ENCODE assay signal across 7 cellular contexts in the genomic region with DNA sequence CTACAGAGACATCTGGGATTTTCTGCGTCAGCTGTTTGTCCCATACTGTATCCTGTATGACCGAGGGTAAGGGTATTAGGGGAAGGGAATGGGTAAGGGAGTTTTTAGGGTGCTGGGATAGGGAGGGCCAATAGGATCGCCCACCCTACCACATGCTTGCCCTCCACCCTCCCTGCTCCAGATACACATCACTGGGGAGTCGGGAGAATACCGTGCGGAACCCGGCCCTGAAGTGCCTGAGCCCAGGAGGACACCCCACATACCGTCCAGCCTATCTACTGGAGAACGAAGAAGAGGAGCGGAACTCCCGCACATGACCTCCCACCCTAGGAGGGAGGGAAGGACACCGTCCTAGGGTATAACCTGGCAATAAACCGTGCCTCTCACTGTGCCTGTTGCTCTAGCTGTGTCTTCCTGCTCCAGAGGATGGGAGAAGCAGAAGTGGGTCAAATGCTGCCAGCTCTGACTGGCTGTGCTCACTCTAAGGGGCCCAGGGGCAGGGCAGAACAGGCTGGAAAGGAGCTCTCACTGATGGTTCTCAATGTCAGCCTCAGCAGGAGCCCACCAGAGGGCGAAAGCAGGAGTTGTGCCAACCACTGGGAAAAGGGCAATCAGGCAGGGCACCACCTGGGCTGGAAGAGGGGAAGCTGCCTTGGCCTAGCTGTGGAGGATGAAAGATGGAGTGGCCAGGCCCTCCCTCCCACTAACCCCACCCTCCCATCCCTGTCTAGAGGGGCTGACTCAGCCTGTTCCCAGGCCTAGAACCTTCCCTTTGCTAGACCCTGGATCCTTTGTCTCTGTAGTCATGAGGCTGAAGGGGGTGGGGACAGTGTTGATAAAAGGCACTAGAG. TPM values are rescaled to one million over a fixed set of nuclear protein-coding genes. Genes with fewer than 3 reads are reported as not detected.
DNase-seq lines count a peak whose midpoint lies in the region; ATAC-seq and TF ChIP-seq lines count a peak whose summit lies in the region.
"Had no signal": no experiment of that assay in that cellular context is flagged by ENCODE, and none has a peak within 500 bp of the region (broad histone marks: within the 10 kb centered on the region; RNA-seq: fewer than 3 reads in every experiment).

No MANE protein-coding gene starts in this region.

- H3K4me3 ChIP-seq in GM23338 (no peak overlapping the region), Panc1 (ENCODE audit: low read depth in 2 of 2, low read length in 2 of 2) (no peak overlapping the region), left lung (no peak overlapping the region), lower leg skin (ENCODE audit: low read depth, poor library complexity, severe bottlenecking) (no peak overlapping the region)

- H3K9me3 Mint-ChIP-seq in GM23338, result no peaks in the 10 kb centered on the region; the same call in 2 of the 3 replicates
- no peaks in the 10 kb centered on the region for H3K9me3 Mint-ChIP-seq in activated naive CD4-positive, alpha-beta T cell treated with anti-CD3 and anti-CD28 coated beads for 36 hours

- TF ChIP-seq POLR2A in lower leg skin (IDR thresholded peaks at IDR 0.05), result no peak

- POLR2A ChIA-PET in Panc1 (lab: Charles Lee), result interaction anchor here (0.6 to 1.6 kb wide), 3 partner anchors 8 to 23 kb away, joined by 3 to 12 read pairs (median 3); a partner anchor contains a TSS

- peaks cover 6% of the 10 kb centered on the region for H3K79me2 ChIP-seq in GM23338 (replicated peaks; ENCODE audit: insufficient read depth)

- no TSS peak for BruUV-seq in Panc1 (replicated peaks; lab: Mats Ljungman, UMichigan)

- no peaks in the 10 kb centered on the region for H3K4me1 ChIP-seq in GM23338 (ENCODE audit: insufficient read depth)
- peaks cover 8% of the 10 kb centered on the region for H3K4me1 ChIP-seq in Panc1 (ENCODE audit: control insufficient read depth, insufficient read depth, low read length)
- peaks cover 0 to 21% of the 10 kb centered on the region in 2 donors for H3K4me1 ChIP-seq in left lung

- intact Hi-C loops in Panc1 (cut with micrococcal nuclease; ENCODE audit: unreplicated experiment), result no loop called here
- intact Hi-C loops in left lung (cut with DNase I), result no loop called here
- intact Hi-C loops in lower leg skin (cut with DNase I; ENCODE audit: low total_unique reads), result no loop called here
- intact Hi-C loops in activated naive CD4-positive, alpha-beta T cell treated with anti-CD3 and anti-CD28 coated beads for 36 hours (cut with micrococcal nuclease), result no loop called here

- 84 to 86% methylated on average over 14 of the region's 14 CpGs for WGBS in lower leg skin, 2 donors

- peaks cover 7% of the 10 kb centered on the region; the same call in 1 of the 2 replicates for H4K20me1 ChIP-seq in GM23338 (replicated peaks; ENCODE audit: insufficient read depth)

- peaks cover 19% of the 10 kb centered on the region; the same call in 1 of the 2 replicates for H3F3A ChIP-seq in GM23338 (replicated peaks; ENCODE audit: low read depth)

- peaks cover 31% of the 10 kb centered on the region for H3K36me3 Mint-ChIP-seq in GM23338 (ENCODE audit: low read depth)
- H3K36me3 Mint-ChIP-seq in activated naive CD4-positive, alpha-beta T cell treated with anti-CD3 and anti-CD28 coated beads for 36 hours (ENCODE audit: low read depth), result peaks cover 10% of the 10 kb centered on the region

- H3K4me3 Mint-ChIP-seq in GM23338, result no peak overlapping the region
- no peak overlapping the region for H3K4me3 Mint-ChIP-seq in activated naive CD4-positive, alpha-beta T cell treated with anti-CD3 and anti-CD28 coated beads for 36 hours

- H3K36me3 ChIP-seq in GM23338 (ENCODE audit: insufficient read depth) (peaks cover 5% of the 10 kb centered on the region; the same call in 1 of the 2 replicates), Panc1 (ENCODE audit: control insufficient read depth, insufficient read depth, low read length) (peaks cover 4% of the 10 kb centered on the region; the same call in 1 of the 2 replicates), left lung (peaks cover 0 to 39% of the 10 kb centered on the region in 2 donors)

- in situ Hi-C loops in Panc1 (cut with HindIII; ENCODE audit: low pct_unique_long_range_greater_than_20kb, low sequenced_read_pairs), result no loop called here

- TF ChIP-seq CTCF in GM23338 (conservative IDR thresholded peaks at IDR 0.05; ENCODE audit: low read depth in 2 of 2), result peak; percentile 33 to 58
- TF ChIP-seq CTCF in Panc1 (IDR thresholded peaks at IDR 0.05), result no peak; the same call in 1 of the 2 replicates
- no peak for TF ChIP-seq CTCF in left lung (IDR thresholded peaks at IDR 0.05)
- TF ChIP-seq CTCF in lower leg skin (IDR thresholded peaks at IDR 0.05), result no peak

- no peaks in the 10 kb centered on the region for H3K9me2 ChIP-seq in GM23338 (ENCODE audit: insufficient read depth)

- peaks cover 17% of the 10 kb centered on the region for H3K27me3 Mint-ChIP-seq in GM23338 (ENCODE audit: insufficient read depth, low read depth, poor library complexity)
- no peaks in the 10 kb centered on the region for H3K27me3 Mint-ChIP-seq in activated naive CD4-positive, alpha-beta T cell treated with anti-CD3 and anti-CD28 coated beads for 36 hours (ENCODE audit: low read depth)

- H3K27ac ChIP-seq in GM23338 (ENCODE audit: low read depth), result no peak overlapping the region
- no peak overlapping the region for H3K27ac ChIP-seq in Panc1 (ENCODE audit: low read length)
- no peak overlapping the region for H3K27ac ChIP-seq in left lung
- H3K27ac ChIP-seq: epithelial cell of prostate had no signal

- H3K9me3 ChIP-seq in Panc1 (ENCODE audit: control insufficient read depth, insufficient read depth, low read depth, low read length) (no peaks in the 10 kb centered on the region), left lung (no peaks in the 10 kb centered on the region)

- H3K4me1 Mint-ChIP-seq in GM23338, result peaks cover 26% of the 10 kb centered on the region
- peaks cover 18% of the 10 kb centered on the region for H3K4me1 Mint-ChIP-seq in activated naive CD4-positive, alpha-beta T cell treated with anti-CD3 and anti-CD28 coated beads for 36 hours (ENCODE audit: low read depth)

- H3K27ac Mint-ChIP-seq in GM23338, result no peak overlapping the region
- H3K27ac Mint-ChIP-seq in activated naive CD4-positive, alpha-beta T cell treated with anti-CD3 and anti-CD28 coated beads for 36 hours, result no peak overlapping the region

- ATAC-seq in GM23338, result peak; percentile 56
- peak; percentile 54 for ATAC-seq in Panc1
- peak; percentile 7 for ATAC-seq in left lung

- no peaks in the 10 kb centered on the region for H3K27me3 ChIP-seq in GM23338 (ENCODE audit: insufficient read depth)
- H3K27me3 ChIP-seq in Panc1 (ENCODE audit: control insufficient read depth, insufficient read depth, low read length), result no peaks in the 10 kb centered on the region
- no peaks in the 10 kb centered on the region for H3K27me3 ChIP-seq in left lung

- H3K4me2 ChIP-seq in GM23338, result no peak overlapping the region

- DNase-seq in GM23338 (ENCODE audit: low spot score) (peak; percentile 65), Panc1 (ENCODE audit: low read depth, low spot score) (no peak), left lung (peak in 1 of 2 donors; percentile 27), pons (ENCODE audit: low spot score) (no peak), lower leg skin (ENCODE audit: low spot score in 2 of 2) (no peak)
- DNase-seq in activated naive CD4-positive, alpha-beta T cell treated with anti-CD3 and anti-CD28 coated beads for 36 hours, result no peak

- no peak overlapping the region for H2AFZ ChIP-seq in GM23338

- CTCF ChIA-PET in Panc1 (lab: Charles Lee), result interaction anchor here (0.6 to 1.2 kb wide), 4 partner anchors 19 to 24 kb away, joined by 3 to 7 read pairs (median 5); no protein-coding TSS in a partner anchor
- CTCF ChIA-PET in activated naive CD4-positive, alpha-beta T cell treated with anti-CD3 and anti-CD28 coated beads for 36 hours (lab: Charles Lee), result interaction anchor here (0.7 to 2.0 kb wide), 7 partner anchors 12 to 92 kb away, joined by 3 to 9 read pairs (median 4); a partner anchor contains a TSS

RNA-seq across cellular contexts. Expression of a gene that starts 0.4 kb away (rescaled TPM):
- total RNA-seq in GM23338 (2014; rRNA removed; shearing (Covaris generic)), result 1.5 and 1.6 TPM in 2 replicates
- not detected in 2 replicates for polyA plus RNA-seq in GM23338 (2016; fragmentation: Nextera tagmentation; extraction: Ambion mirVana)
- 0.67 TPM for total RNA-seq in Panc1 (2021; ENCODE audit: unreplicated experiment)
- polyA plus RNA-seq in Panc1 (2012; ENCODE audit: insufficient read length), result not detected
- under 1 TPM in 1 of 2 donors, not detected in 1; 0.52 TPM for total RNA-seq in left lung
- total RNA-seq in lower leg skin, result 1 to 10 TPM in 1 of 4 donors, not detected in 3; 1.4 TPM
- under 1 TPM; 0.36 to 0.99 TPM for total RNA-seq in activated naive CD4-positive, alpha-beta T cell treated with anti-CD3 and anti-CD28 coated beads for 36 hours

RNA-seq across cellular contexts. Expression of a gene that starts 9.7 kb away (rescaled TPM):
- total RNA-seq in GM23338 (2014; rRNA removed; shearing (Covaris generic)), result 19.3 and 32.6 TPM in 2 replicates
- polyA plus RNA-seq in GM23338 (2016; fragmentation: Nextera tagmentation; extraction: Ambion mirVana), result 3.6 TPM in 2 replicates
- total RNA-seq in Panc1 (2021; ENCODE audit: unreplicated experiment) (55.8 TPM), left lung (100 to 1,000 TPM in 1 of 2 donors, 10 to 100 TPM in 1; 60.5 to 104 TPM), lower leg skin (100 to 1,000 TPM; 270 to 295 (median 286) TPM)
- 51.5 TPM for polyA plus RNA-seq in Panc1 (2012; ENCODE audit: insufficient read length)
- 100 to 1,000 TPM in 1 of 2 experiments, 10 to 100 TPM in 1; 90.6 to 101 TPM for total RNA-seq in activated naive CD4-positive, alpha-beta T cell treated with anti-CD3 and anti-CD28 coated beads for 36 hours

RNA-seq across cellular contexts. Expression of a gene that starts 9.8 kb away (rescaled TPM):
- total RNA-seq in GM23338 (2014; rRNA removed; shearing (Covaris generic)), result 71.4 and 75.0 TPM in 2 replicates
- polyA plus RNA-seq in GM23338 (2016; fragmentation: Nextera tagmentation; extraction: Ambion mirVana), result 72.8 and 74.5 TPM in 2 replicates
- 72.8 TPM for total RNA-seq in Panc1 (2021; ENCODE audit: unreplicated experiment)
- polyA plus RNA-seq in Panc1 (2012; ENCODE audit: insufficient read length), result 61.9 TPM
- 10 to 100 TPM; 26.4 to 39.9 TPM for total RNA-seq in left lung
- 10 to 100 TPM; 38.7 to 45.3 (median 41.6) TPM for total RNA-seq in lower leg skin
- total RNA-seq in activated naive CD4-positive, alpha-beta T cell treated with anti-CD3 and anti-CD28 coated beads for 36 hours, result 10 to 100 TPM; 27.2 to 30.0 TPM

RNA-seq across cellular contexts. Expression of a gene that starts 18.5 kb away (rescaled TPM):
- 296 and 392 TPM in 2 replicates for total RNA-seq in GM23338 (2014; rRNA removed; shearing (Covaris generic))
- polyA plus RNA-seq in GM23338 (2016; fragmentation: Nextera tagmentation; extraction: Ambion mirVana), result 562 and 617 TPM in 2 replicates
- total RNA-seq in Panc1 (2021; ENCODE audit: unreplicated experiment) (212 TPM), left lung (10 to 100 TPM; 29.7 to 40.8 TPM), lower leg skin (10 to 100 TPM; 40.0 to 58.7 (median 45.3) TPM)
- 156 TPM for polyA plus RNA-seq in Panc1 (2012; ENCODE audit: insufficient read length)
- 100 to 1,000 TPM; 283 to 291 TPM for total RNA-seq in activated naive CD4-positive, alpha-beta T cell treated with anti-CD3 and anti-CD28 coated beads for 36 hours

RNA-seq across cellular contexts. Expression of a gene that starts 22.4 kb away (rescaled TPM):
- total RNA-seq in GM23338 (2014; rRNA removed; shearing (Covaris generic)), result 196 and 211 TPM in 2 replicates
- polyA plus RNA-seq in GM23338 (2016; fragmentation: Nextera tagmentation; extraction: Ambion mirVana), result 108 and 117 TPM in 2 replicates
- total RNA-seq in Panc1 (2021; ENCODE audit: unreplicated experiment) (373 TPM), left lung (100 to 1,000 TPM; 134 to 144 TPM), lower leg skin (10 to 100 TPM; 45.4 to 68.9 (median 66.4) TPM)
- 479 TPM for polyA plus RNA-seq in Panc1 (2012; ENCODE audit: insufficient read length)
- 10 to 100 TPM; 35.5 to 40.8 TPM for total RNA-seq in activated naive CD4-positive, alpha-beta T cell treated with anti-CD3 and anti-CD28 coated beads for 36 hours

Comparison
In these comparisons a context has a peak if more than half of its experiments do, and no peak if none do; other contexts are left out.
1. CTCF ChIP-seq: peak in GM23338 (2 of 2); none in Panc1 (single experiment), left lung (0 of 2) and lower leg skin (0 of 3).
2. Peak in every context shown above with its lines, with median percentiles within 50 percentile points of each other: ATAC-seq.